In the genomic region with DNA sequence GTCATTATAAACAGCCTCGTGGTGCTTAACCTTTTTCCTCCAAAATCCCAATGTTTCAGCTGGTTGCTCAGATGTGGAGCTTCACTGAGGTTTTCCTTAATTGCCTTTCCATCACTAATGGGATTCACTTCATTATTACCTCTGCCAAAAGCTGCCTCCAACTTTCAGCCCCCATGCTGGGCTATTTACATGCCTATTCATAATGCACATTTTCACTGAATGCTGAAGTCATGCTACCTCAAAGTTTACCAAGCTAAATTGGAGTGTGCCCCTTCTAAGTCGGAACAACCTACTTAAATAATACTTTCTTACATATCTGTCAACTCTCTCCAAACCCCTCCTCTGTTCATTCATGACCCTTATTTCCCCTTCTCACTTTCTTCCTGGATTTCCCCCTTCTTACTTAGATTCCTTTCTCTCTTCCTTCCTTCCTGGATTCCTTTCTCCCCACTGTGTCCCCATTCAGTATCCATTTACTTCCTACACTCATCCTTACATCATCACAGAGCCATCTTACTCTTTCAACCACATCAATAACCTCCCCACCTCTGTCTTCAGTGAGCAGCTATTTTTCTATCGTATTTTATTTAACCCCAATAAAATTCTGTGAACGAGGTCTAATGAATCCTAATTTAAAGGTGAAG, we compare ENCODE assay signal across 1 cellular context.
TF ChIP-seq lines count a peak whose summit lies in the region.

No MANE protein-coding gene starts in this region.

TF ChIP-seq in WTC11, 78 proteins besides CTCF, POLR2A, EP300 and RAD21 (continued from another document):
- TF ChIP-seq, protein P1, sequence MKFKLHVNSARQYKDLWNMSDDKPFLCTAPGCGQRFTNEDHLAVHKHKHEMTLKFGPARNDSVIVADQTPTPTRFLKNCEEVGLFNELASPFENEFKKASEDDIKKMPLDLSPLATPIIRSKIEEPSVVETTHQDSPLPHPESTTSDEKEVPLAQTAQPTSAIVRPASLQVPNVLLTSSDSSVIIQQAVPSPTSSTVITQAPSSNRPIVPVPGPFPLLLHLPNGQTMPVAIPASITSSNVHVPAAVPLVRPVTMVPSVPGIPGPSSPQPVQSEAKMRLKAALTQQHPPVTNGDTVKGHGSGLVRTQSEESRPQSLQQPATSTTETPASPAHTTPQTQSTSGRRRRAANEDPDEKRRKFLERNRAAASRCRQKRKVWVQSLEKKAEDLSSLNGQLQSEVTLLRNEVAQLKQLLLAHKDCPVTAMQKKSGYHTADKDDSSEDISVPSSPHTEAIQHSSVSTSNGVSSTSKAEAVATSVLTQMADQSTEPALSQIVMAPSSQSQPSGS (CRISPR knock-in tag; IDR thresholded peaks at IDR 0.05; ENCODE audit: borderline replicate concordance, low read depth), result no peak
- TF ChIP-seq, protein P2, sequence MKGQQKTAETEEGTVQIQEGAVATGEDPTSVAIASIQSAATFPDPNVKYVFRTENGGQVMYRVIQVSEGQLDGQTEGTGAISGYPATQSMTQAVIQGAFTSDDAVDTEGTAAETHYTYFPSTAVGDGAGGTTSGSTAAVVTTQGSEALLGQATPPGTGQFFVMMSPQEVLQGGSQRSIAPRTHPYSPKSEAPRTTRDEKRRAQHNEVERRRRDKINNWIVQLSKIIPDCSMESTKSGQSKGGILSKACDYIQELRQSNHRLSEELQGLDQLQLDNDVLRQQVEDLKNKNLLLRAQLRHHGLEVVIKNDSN (CRISPR knock-in tag; IDR thresholded peaks at IDR 0.05), result no peak
- TF ChIP-seq MYBL2 (CRISPR knock-in tag; IDR thresholded peaks at IDR 0.05), result no peak
TF ChIP-seq in WTC11: peak in this region for 0.
